Comparison of ENCODE assay signal across 14 cellular contexts in genomic region chr7:1449501-1449900, GRCh38.
"Had no signal": no experiment of that assay in that cellular context is flagged by ENCODE, and none has a peak within 500 bp of the region (broad histone marks: within the 10 kb centered on the region; RNA-seq: fewer than 3 reads in every experiment).

No MANE protein-coding gene starts in this region.

- H3K27ac ChIP-seq: hepatocyte, skin epidermis, thyroid gland, upper lobe of left lung had no signal

- H3K27me3 ChIP-seq: hepatocyte, sigmoid colon, thyroid gland, upper lobe of left lung had no signal

- H2AFZ ChIP-seq: hepatocyte had no signal

- ATAC-seq: mucosa of descending colon; naive thymus-derived CD8-positive, alpha-beta T cell had no signal

- DNase-seq: effector memory CD4-positive, alpha-beta T cell; foreskin melanocyte; head of caudate nucleus; mucosa of descending colon; naive thymus-derived CD8-positive, alpha-beta T cell; posterior cingulate gyrus; sigmoid colon; stimulated activated CD4-positive, alpha-beta T cell treated with anti-CD3 and anti-CD28 coated beads, Interleukin-12 subunit alpha, Interleukin-12 subunit beta, amount 100 ng/mL, for 4 hours; stimulated activated naive CD4-positive, alpha-beta T cell treated with Interleukin-2 at 50 U/mL for 16 hours; thyroid gland had no signal

- H3K4me2 ChIP-seq: hepatocyte had no signal

- H3K4me3 ChIP-seq: coronary artery, hepatocyte, mucosa of descending colon, sigmoid colon, skin epidermis, thyroid gland, upper lobe of left lung had no signal

- H3K36me3 ChIP-seq: thyroid gland had no signal

- H3K9me3 ChIP-seq: mucosa of descending colon, sigmoid colon, thyroid gland, upper lobe of left lung had no signal
